Comparison of ENCODE assay signal across 18 cellular contexts in genomic region chr20:54254596-54254995, GRCh38. TPM values are rescaled to one million over a fixed set of nuclear protein-coding genes. Genes with fewer than 3 reads are reported as not detected.
DNase-seq lines count a peak whose midpoint lies in the region; ATAC-seq and TF ChIP-seq lines count a peak whose summit lies in the region.
"Had no signal": no experiment of that assay in that cellular context is flagged by ENCODE, and none has a peak within 500 bp of the region (broad histone marks: within the 10 kb centered on the region; RNA-seq: fewer than 3 reads in every experiment).

No MANE protein-coding gene starts in this region.

- H3K9me2 ChIP-seq in SK-N-SH (no peaks in the 10 kb centered on the region), GM23338 (ENCODE audit: insufficient read depth) (no peaks in the 10 kb centered on the region)

- no peak overlapping the region for H3K27ac Mint-ChIP-seq in GM23338
- H3K27ac Mint-ChIP-seq: CD4-positive, alpha-beta memory T cell had no signal

- peaks cover 0 to 24% of the 10 kb centered on the region in 2 experiments; a peak in 2 of 4 replicates for H3K4me1 ChIP-seq in SK-N-SH (ENCODE audit: control insufficient read depth in 1 of 2, insufficient read depth in 2 of 2, low read depth in 1 of 2, low read length in 1 of 2)
- peaks cover 31% of the 10 kb centered on the region for H3K4me1 ChIP-seq in osteoblast (ENCODE audit: insufficient read depth, low read length)
- H3K4me1 ChIP-seq in GM23338 (ENCODE audit: insufficient read depth) = peaks cover 4% of the 10 kb centered on the region; the same call in 1 of the 2 replicates
- H3K4me1 ChIP-seq: BE2C had no signal

- H4K20me1 ChIP-seq in SK-N-SH (ENCODE audit: insufficient read depth) (no peaks in the 10 kb centered on the region), osteoblast (ENCODE audit: insufficient read depth, low read length) (no peaks in the 10 kb centered on the region), GM23338 (replicated peaks; ENCODE audit: insufficient read depth) (no peaks in the 10 kb centered on the region)

- CTCF ChIA-PET in SK-N-SH (lab: Yijun Ruan, JAX) = interaction anchor here (0.7 kb wide), 1 partner anchor 37 kb away, joined by 3 read pairs; no protein-coding TSS in a partner anchor

- H3K4me2 ChIP-seq in SK-N-SH (peak overlapping the region; percentile 28; the same call in 1 of the 2 replicates), osteoblast (ENCODE audit: insufficient read depth, low read length) (peak overlapping the region; percentile 56), GM23338 (no peak overlapping the region)

- H3K27me3 Mint-ChIP-seq in GM23338 (ENCODE audit: insufficient read depth, low read depth, poor library complexity) = no peaks in the 10 kb centered on the region

- no peaks in the 10 kb centered on the region for H3K36me3 ChIP-seq in SK-N-SH (replicated peaks in 1 of 2; ENCODE audit: control insufficient read depth in 1 of 2, insufficient read depth in 2 of 2, low read length in 1 of 2)
- no peaks in the 10 kb centered on the region for H3K36me3 ChIP-seq in osteoblast (ENCODE audit: insufficient read depth, low read length)
- H3K36me3 ChIP-seq in GM23338 (ENCODE audit: insufficient read depth) = no peaks in the 10 kb centered on the region
- H3K36me3 ChIP-seq: BE2C, SJCRH30 had no signal

- peaks cover 5% of the 10 kb centered on the region for H3K9me3 Mint-ChIP-seq in GM23338

- H3K9ac ChIP-seq in SK-N-SH = no peak overlapping the region

- no peak for ATAC-seq in GM23338
- no peak for ATAC-seq in GM19035 (IDR thresholded peaks at IDR 0.05; ENCODE audit: unreplicated experiment)
- ATAC-seq: HepG2 had no signal

- H2AFZ ChIP-seq in SK-N-SH (ENCODE audit: low read depth) = no peak overlapping the region
- no peak overlapping the region for H2AFZ ChIP-seq in osteoblast (ENCODE audit: low read length)
- H2AFZ ChIP-seq in GM23338 = no peak overlapping the region

- no peak overlapping the region for H3K4me3 Mint-ChIP-seq in GM23338
- H3K4me3 Mint-ChIP-seq: CD4-positive, alpha-beta memory T cell had no signal

- H3K9me3 ChIP-seq in SK-N-SH (no peaks in the 10 kb centered on the region), osteoblast (ENCODE audit: low read depth, low read length) (no peaks in the 10 kb centered on the region)
- H3K9me3 ChIP-seq: BE2C, SJCRH30 had no signal

- peak; percentile 27 for DNase-seq in HT1080 (ENCODE audit: low read depth)
- DNase-seq in SK-N-SH = no peak
- DNase-seq in choroid plexus epithelial cell (ENCODE audit: low read depth) = peak; percentile 40
- DNase-seq in osteoblast (ENCODE audit: insufficient read length, low spot score, missing footprints) = no peak
- DNase-seq in DMS 273 treated with DMSO at 0.1 percent for 48 hours (lab: John Stamatoyannopoulos, UW) = no peak
- no peak for DNase-seq in kidney glomerular epithelial cell (lab: John Stamatoyannopoulos, UW)
- DNase-seq in GM23338 (ENCODE audit: low spot score) = no peak
- DNase-seq: BE2C; CD4-positive, alpha-beta memory T cell; DMS79 treated with DMSO at 0.1 percent for 48 hours; GDM1; NCI-H2029; NCI-H2171 treated with DMSO at 0.1 percent for 48 hours; NCI-H510A; NCI-H82; SJCRH30 had no signal

- H3K27ac ChIP-seq in SK-N-SH (ENCODE audit: low read depth in 2 of 2, low read length in 1 of 2) (peak overlapping the region in 1 of 2 experiments; percentile 74; a peak in 3 of 4 replicates), osteoblast (ENCODE audit: low read depth, low read length) (peak overlapping the region; percentile 75), GM23338 (ENCODE audit: low read depth) (no peak overlapping the region)
- H3K27ac ChIP-seq: SJCRH30 had no signal

- H3K79me2 ChIP-seq in SK-N-SH (ENCODE audit: insufficient read depth) = no peaks in the 10 kb centered on the region
- no peaks in the 10 kb centered on the region for H3K79me2 ChIP-seq in osteoblast (ENCODE audit: insufficient read depth, low read length)
- no peaks in the 10 kb centered on the region for H3K79me2 ChIP-seq in GM23338 (replicated peaks; ENCODE audit: insufficient read depth)

- H3K4me3 ChIP-seq in SK-N-SH (ENCODE audit: low read depth in 2 of 2, low read length in 1 of 2) (no peak overlapping the region), choroid plexus epithelial cell (ENCODE audit: low read depth, low read length) (no peak overlapping the region), osteoblast (ENCODE audit: insufficient read depth, low read length) (no peak overlapping the region), GM23338 (no peak overlapping the region)
- H3K4me3 ChIP-seq: SJCRH30 had no signal

- no peak for TF ChIP-seq CTCF in SK-N-SH (IDR thresholded peaks at IDR 0.05)
- TF ChIP-seq CTCF in choroid plexus epithelial cell (conservative IDR thresholded peaks at IDR 0.05; ENCODE audit: low read depth, low read length) = no peak
- TF ChIP-seq CTCF in osteoblast (IDR thresholded peaks at IDR 0.05; ENCODE audit: extremely low read depth, low read depth, low read length) = no peak
- TF ChIP-seq CTCF in GM23338 (conservative IDR thresholded peaks at IDR 0.05; ENCODE audit: low read depth in 2 of 2) = no peak

- no peak for TF ChIP-seq RAD21 in SK-N-SH (IDR thresholded peaks at IDR 0.05; ENCODE audit: low read length)

- WGBS in SK-N-SH (ENCODE audit: low lambda C conversion rate) = 46% methylated on average over 4 of the region's 4 CpGs

- peaks cover 11% of the 10 kb centered on the region for H3K4me1 Mint-ChIP-seq in GM23338
- H3K4me1 Mint-ChIP-seq: CD4-positive, alpha-beta memory T cell had no signal

- POLR2A ChIA-PET in SK-N-SH (lab: Yijun Ruan, JAX) = no interaction called here

- H3K27me3 ChIP-seq in SK-N-SH (ENCODE audit: insufficient read depth) = no peaks in the 10 kb centered on the region
- no peaks in the 10 kb centered on the region for H3K27me3 ChIP-seq in osteoblast (ENCODE audit: insufficient read depth, low read length)
- no peaks in the 10 kb centered on the region for H3K27me3 ChIP-seq in GM23338 (ENCODE audit: insufficient read depth)
- H3K27me3 ChIP-seq: BE2C had no signal

- peaks cover 5% of the 10 kb centered on the region for H3K36me3 Mint-ChIP-seq in GM23338 (ENCODE audit: low read depth)
- H3K36me3 Mint-ChIP-seq: CD4-positive, alpha-beta memory T cell had no signal

- peaks cover 44% of the 10 kb centered on the region for H3F3A ChIP-seq in SK-N-SH (replicated peaks; ENCODE audit: insufficient read depth)
- H3F3A ChIP-seq in GM23338 (replicated peaks; ENCODE audit: low read depth) = no peaks in the 10 kb centered on the region

- TF ChIP-seq EP300 in SK-N-SH (IDR thresholded peaks at IDR 0.05; ENCODE audit: borderline replicate concordance in 1 of 2, low read depth in 1 of 2, low read length in 1 of 2) = no peak

TF ChIP-seq in SK-N-SH, 30 proteins besides CTCF, POLR2A, EP300 and RAD21 (continues in another document):
- TF ChIP-seq SMC3 (IDR thresholded peaks at IDR 0.05; ENCODE audit: low read depth, low read length) = no peak
- no peak for TF ChIP-seq GABPA (IDR thresholded peaks at IDR 0.05; ENCODE audit: low read depth)
- peak; percentile 13; the same call in 1 of the 2 replicates for TF ChIP-seq NFIC (IDR thresholded peaks at IDR 0.05; ENCODE audit: borderline replicate concordance)
- TF ChIP-seq IRF3 (IDR thresholded peaks at IDR 0.05; ENCODE audit: low read depth, low read length) = no peak

TF ChIP-seq in GM23338, 12 proteins besides CTCF, POLR2A, EP300 and RAD21 (continues in another document):
- no peak for TF ChIP-seq JUNB (IDR thresholded peaks at IDR 0.05; ENCODE audit: unreplicated experiment)
- no peak for TF ChIP-seq POLR2AphosphoS5 (IDR thresholded peaks at IDR 0.05; ENCODE audit: low read depth)
- TF ChIP-seq CREB1 (CRISPR knock-in tag; IDR thresholded peaks at IDR 0.05; ENCODE audit: low read depth) = no peak
- TF ChIP-seq EZH2phosphoT487 (IDR thresholded peaks at IDR 0.05; ENCODE audit: unreplicated experiment) = no peak
- no peak for TF ChIP-seq STAT1 (IDR thresholded peaks at IDR 0.05; ENCODE audit: unreplicated experiment)

RNA-seq across cellular contexts. Expression of gene PFDN4, which starts 46.7 kb away (rescaled TPM):
- total RNA-seq in HT1080 (2014; rRNA removed; shearing (Covaris generic)) = 57.7 and 71.9 TPM in 2 replicates
- polyA plus RNA-seq in HT1080 (2015; cell fraction: cytosol; rRNA removed) = 105 and 125 TPM in 2 replicates
- polyA plus RNA-seq in HT1080 (2015; cell fraction: nucleus; rRNA removed) = 46.1 and 53.1 TPM in 2 replicates
- polyA plus RNA-seq in SK-N-SH (2012; rRNA removed) = 44.0 and 51.4 TPM in 2 replicates
- 76.2 and 158 TPM in 2 replicates for polyA plus RNA-seq in SK-N-SH (2012; cell fraction: cytosol; rRNA removed)
- 6.7 and 19.2 TPM in 2 replicates for polyA plus RNA-seq in SK-N-SH (2012; cell fraction: nucleus; rRNA removed)
- total RNA-seq in osteoblast = 93.0 and 95.2 TPM in 2 replicates
- 105 and 196 TPM in 2 replicates for total RNA-seq in GM23338 (2014; rRNA removed; shearing (Covaris generic))
- polyA plus RNA-seq in GM23338 (2016; fragmentation: Nextera tagmentation; extraction: Ambion mirVana) = 477 and 584 TPM in 2 replicates

Comparison
In these comparisons a context has a peak if more than half of its experiments do, and no peak if none do; other contexts are left out.
1. DNase-seq: peak in HT1080 (single experiment) and choroid plexus epithelial cell (single experiment); none in SK-N-SH (single experiment), osteoblast (single experiment), DMS 273 treated with DMSO at 0.1 percent for 48 hours (single experiment), kidney glomerular epithelial cell (single experiment) and GM23338 (single experiment).